Comparison of ENCODE assay signal across 2 cellular contexts in the genomic region with DNA sequence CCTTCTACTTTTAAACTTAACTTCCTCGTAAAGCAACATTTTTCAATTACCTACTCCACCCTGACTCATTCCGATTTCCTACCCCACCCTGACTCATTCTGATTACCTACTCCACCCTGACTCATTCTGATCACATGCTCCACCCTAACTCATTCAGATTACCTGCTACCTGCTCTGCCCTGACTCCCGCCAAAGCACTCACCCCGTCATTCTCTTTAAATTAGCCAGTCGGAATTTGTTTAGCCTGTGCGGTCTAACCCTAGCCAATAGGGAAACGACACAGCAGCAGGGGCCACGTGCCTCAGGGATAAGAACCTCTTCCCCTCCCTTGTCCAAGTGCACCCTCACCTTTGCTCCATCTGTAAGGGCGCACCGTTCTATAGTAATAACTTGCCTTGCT. TPM values are rescaled to one million over a fixed set of nuclear protein-coding genes. Genes with fewer than 3 reads are reported as not detected.
"Had no signal": no experiment of that assay in that cellular context is flagged by ENCODE, and none has a peak within 500 bp of the region (broad histone marks: within the 10 kb centered on the region; RNA-seq: fewer than 3 reads in every experiment).

No MANE protein-coding gene starts in this region.

RNA-seq across cellular contexts. Expression of a gene that starts 46.3 kb away (rescaled TPM):
- total RNA-seq: activated naive CD4-positive, alpha-beta T cell treated with anti-CD3 and anti-CD28 coated beads for 36 hours; naive thymus-derived CD8-positive, alpha-beta T cell had no signal
- polyA plus RNA-seq: naive thymus-derived CD8-positive, alpha-beta T cell had no signal
